Comparison of ENCODE assay signal across 24 cellular contexts in the genomic region with DNA sequence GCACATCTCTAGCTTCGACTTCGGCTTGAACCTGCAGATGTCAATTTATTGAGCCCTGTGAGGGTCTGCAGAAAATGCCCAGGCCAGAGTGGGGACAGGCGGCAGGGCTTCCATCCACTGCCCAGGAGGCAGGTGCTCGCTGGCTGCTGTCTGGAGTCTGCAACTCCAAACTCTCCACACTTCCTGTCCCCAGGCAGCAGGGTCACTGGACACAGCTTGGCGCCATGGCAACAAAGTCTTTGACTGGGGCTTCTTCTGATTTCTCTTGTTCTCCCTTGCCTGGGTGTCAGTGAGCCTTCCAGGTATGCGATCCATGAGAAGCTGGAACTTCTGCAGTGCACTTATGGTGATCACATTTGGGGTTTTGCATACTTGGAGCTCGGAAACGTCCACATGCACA. TPM values are rescaled to one million over a fixed set of nuclear protein-coding genes. Genes with fewer than 3 reads are reported as not detected.
"Had no signal": no experiment of that assay in that cellular context is flagged by ENCODE, and none has a peak within 500 bp of the region (broad histone marks: within the 10 kb centered on the region; RNA-seq: fewer than 3 reads in every experiment).

No MANE protein-coding gene starts in this region.

- H3K9ac ChIP-seq: parathyroid adenoma had no signal

- H3K4me1 Mint-ChIP-seq: activated CD4-positive, alpha-beta T cell treated with anti-CD3 and anti-CD28 coated beads for 36 hours; activated naive CD8-positive, alpha-beta T cell treated with anti-CD3 and anti-CD28 coated beads, Interleukin-2, amount 50 U/mL, for 24 hours; immature natural killer cell had no signal

- H3K4me1 ChIP-seq: left lung, thyroid gland had no signal

- H3K27me3 ChIP-seq: thyroid gland had no signal

- H3K27ac ChIP-seq: left lung, parathyroid adenoma, thyroid gland had no signal

- H3K9me3 ChIP-seq: left lung, thyroid gland had no signal

- H3K27ac Mint-ChIP-seq: activated CD4-positive, alpha-beta T cell treated with anti-CD3 and anti-CD28 coated beads for 36 hours; activated naive CD8-positive, alpha-beta T cell treated with anti-CD3 and anti-CD28 coated beads, Interleukin-2, amount 50 U/mL, for 24 hours; activated T-cell treated with anti-CD3 and anti-CD28 coated beads, Interleukin-2, amount 50 U/mL, for 72 hours; immature natural killer cell; natural killer cell treated with Interleukin-12 subunit alpha and Interleukin-12 subunit beta and Interleukin-15 and Interleukin-18, amount 100 ng/mL, for 72 hours; stimulated activated naive CD8-positive, alpha-beta T cell treated with anti-CD3 and anti-CD28 coated beads, Interleukin-15, Interleukin-2, amounts not matched to agents 100 ng/mL and 50 ng/mL, for 24 hours had no signal

- H3K36me3 Mint-ChIP-seq: immature natural killer cell; natural killer cell treated with Interleukin-12 subunit alpha and Interleukin-12 subunit beta and Interleukin-15 and Interleukin-18, amount 100 ng/mL, for 72 hours had no signal

- H3K9me3 Mint-ChIP-seq: activated T-cell treated with anti-CD3 and anti-CD28 coated beads, Interleukin-2, amount 50 U/mL, for 72 hours; immature natural killer cell; natural killer cell treated with Interleukin-12 subunit alpha and Interleukin-12 subunit beta and Interleukin-15 and Interleukin-18, amount 100 ng/mL, for 72 hours; stimulated activated naive CD8-positive, alpha-beta T cell treated with anti-CD3 and anti-CD28 coated beads, Interleukin-15, Interleukin-2, amounts not matched to agents 100 ng/mL and 50 ng/mL, for 24 hours had no signal

- H3K4me3 ChIP-seq: left lung, lung, thyroid gland had no signal

- H3K36me3 ChIP-seq: left lung, thyroid gland had no signal

- DNase-seq: activated CD4-positive, alpha-beta T cell treated with anti-CD3 and anti-CD28 coated beads for 36 hours; activated CD4-positive, alpha-beta T cell treated with anti-CD3 and anti-CD28 coated beads, Interleukin-2, amount 50 U/mL, for 48 hours; activated effector memory CD4-positive, alpha-beta T cell treated with Interleukin-2 at 50 U/mL for 16 hours; activated naive CD4-positive, alpha-beta T cell treated with anti-CD3 and anti-CD28 coated beads, Interleukin-2, amount 50 U/mL, for 16 hours; activated naive CD8-positive, alpha-beta T cell treated with anti-CD3 and anti-CD28 coated beads, Interleukin-2, amount 50 U/mL, for 24 hours; activated T-cell treated with anti-CD3 and anti-CD28 coated beads, Interleukin-2, amount 50 U/mL, for 72 hours; cerebellar nuclear complex; cortex of kidney; erythroblast; foreskin fibroblast; immature natural killer cell; left lung; midbrain; nucleus accumbens; right cardiac atrium; stimulated activated CD4-positive, alpha-beta T cell treated with anti-CD3 and anti-CD28 coated beads, Interleukin-1b, Interleukin-23, amount 100 ng/mL, for 48 hours; substantia nigra; thyroid gland had no signal

- H3K4me3 Mint-ChIP-seq: activated CD4-positive, alpha-beta T cell treated with anti-CD3 and anti-CD28 coated beads for 36 hours; activated naive CD8-positive, alpha-beta T cell treated with anti-CD3 and anti-CD28 coated beads, Interleukin-2, amount 50 U/mL, for 24 hours; activated T-cell treated with anti-CD3 and anti-CD28 coated beads, Interleukin-2, amount 50 U/mL, for 72 hours; immature natural killer cell; natural killer cell treated with Interleukin-12 subunit alpha and Interleukin-12 subunit beta and Interleukin-15 and Interleukin-18, amount 100 ng/mL, for 72 hours; stimulated activated naive CD8-positive, alpha-beta T cell treated with anti-CD3 and anti-CD28 coated beads, Interleukin-15, Interleukin-2, amounts not matched to agents 100 ng/mL and 50 ng/mL, for 24 hours had no signal

RNA-seq across cellular contexts. Expression of gene SV2B, which starts 33.5 kb away (rescaled TPM):
- total RNA-seq: natural killer cell treated with Interleukin-12 subunit alpha and Interleukin-12 subunit beta and Interleukin-15 and Interleukin-18, amount 100 ng/mL, for 72 hours; pulmonary artery endothelial cell had no signal
- polyA plus RNA-seq: fibroblast of lung, immature natural killer cell had no signal
